Comparison of ENCODE assay signal across 2 cellular contexts in genomic region chr2:178016612-178017011, GRCh38.
TF ChIP-seq lines count a peak whose summit lies in the region.

No MANE protein-coding gene starts in this region.

TF ChIP-seq in liver, 16 proteins besides CTCF, POLR2A, EP300 and RAD21 (continued from another document):
- TF ChIP-seq REST (IDR thresholded peaks at IDR 0.05) (no peak), YY1 (IDR thresholded peaks at IDR 0.05) (no peak), JUND (IDR thresholded peaks at IDR 0.05) (no peak), EGR1 (IDR thresholded peaks at IDR 0.05; ENCODE audit: low read depth in 2 of 2) (no peak), SP1 (IDR thresholded peaks at IDR 0.05) (no peak), FOXA2 (IDR thresholded peaks at IDR 0.05) (no peak)
TF ChIP-seq in liver: peak in this region for 2.

TF ChIP-seq in HepG2, 621 proteins besides CTCF, POLR2A, EP300 and RAD21 (continued from another document):
- TF ChIP-seq POLR2AphosphoS5 (IDR thresholded peaks at IDR 0.05; ENCODE audit: low read depth, low read length) (no peak), ZNF883 (CRISPR knock-in tag; IDR thresholded peaks at IDR 0.05; ENCODE audit: not compliant biosample characterization) (no peak), ZNF589 (CRISPR knock-in tag; conservative IDR thresholded peaks at IDR 0.05) (no peak), BRCA1 (CRISPR knock-in tag; IDR thresholded peaks at IDR 0.05) (no peak), ZNF597 (CRISPR knock-in tag; IDR thresholded peaks at IDR 0.05) (no peak), ELF1 (CRISPR knock-in tag; IDR thresholded peaks at IDR 0.05) (no peak)
